Comparison of ENCODE assay signal across 8 cellular contexts in genomic region chr7:4642468-4643203, GRCh38. TPM values are rescaled to one million over a fixed set of nuclear protein-coding genes. Genes with fewer than 3 reads are reported as not detected.
DNase-seq lines count a peak whose midpoint lies in the region; ATAC-seq and TF ChIP-seq lines count a peak whose summit lies in the region.

No MANE protein-coding gene starts in this region.

- DNase-seq in BJ (ENCODE audit: low read depth) (no peak), caudate nucleus (lab: John Stamatoyannopoulos, UW) (peak in 1 of 61 donors; percentile 16), HuH-7 (ENCODE audit: low spot score) (no peak), H4 (ENCODE audit: low spot score) (no peak), germinal center (ENCODE audit: low spot score) (no peak)
- no peak for DNase-seq in Jurkat, Clone E6-1 (ENCODE audit: low read depth, low spot score)

- H3K27me3 ChIP-seq in BJ (ENCODE audit: control insufficient read depth, insufficient read depth, low read length) (no peaks in the 10 kb centered on the region), muscle layer of duodenum (ENCODE audit: low read depth, low read length) (no peaks in the 10 kb centered on the region)

- no peak for TF ChIP-seq CTCF in BJ (IDR thresholded peaks at IDR 0.05; ENCODE audit: insufficient read depth, low read depth, low read length)

- peaks cover 0 to 4% of the 10 kb centered on the region in 2 donors for H3K9me3 ChIP-seq in muscle layer of duodenum (ENCODE audit: control insufficient read depth in 1 of 2, low read length in 2 of 2)

- no peak for ATAC-seq in GM21825 (IDR thresholded peaks at IDR 0.05; ENCODE audit: unreplicated experiment)

- peak overlapping the region; percentile 72 for H3K4me3 ChIP-seq in BJ (ENCODE audit: low read depth, low read length)
- H3K4me3 ChIP-seq in Jurkat, Clone E6-1 (ENCODE audit: low read length) = peak overlapping the region; percentile 89
- peak overlapping the region; percentile 66 to 77 for H3K4me3 ChIP-seq in muscle layer of duodenum (ENCODE audit: low read depth in 1 of 2, low read length in 2 of 2)

- CTCF ChIA-PET in BJ (lab: Yijun Ruan, JAX) = interaction anchor here (0.9 to 2.5 kb wide), 5 partner anchors 11 to 114 kb away, joined by 3 to 14 read pairs (median 6); partner anchors contain the start of gene FOXK1

- POLR2A ChIA-PET in BJ (lab: Charles Lee) = no interaction called here

- H3K27ac ChIP-seq in caudate nucleus (ENCODE audit: low read depth, low read length) (peak overlapping the region; percentile 97), muscle layer of duodenum (ENCODE audit: low read length) (peak overlapping the region; percentile 75)

- peaks cover 0 to 12% of the 10 kb centered on the region in 2 donors for H3K4me1 ChIP-seq in muscle layer of duodenum (ENCODE audit: control insufficient read depth in 1 of 2, insufficient read depth in 2 of 2, low read length in 2 of 2)

- H3K36me3 ChIP-seq in BJ (ENCODE audit: control insufficient read depth, insufficient read depth, low read length) = no peaks in the 10 kb centered on the region
- no peaks in the 10 kb centered on the region for H3K36me3 ChIP-seq in muscle layer of duodenum (ENCODE audit: control insufficient read depth in 1 of 2, insufficient read depth in 2 of 2, low read length in 2 of 2)

RNA-seq across cellular contexts. Expression of gene FOXK1, which starts 39.5 kb away (rescaled TPM):
- 2.6 and 3.3 TPM in 2 replicates for polyA plus RNA-seq in BJ (2011; rRNA removed)
- polyA minus RNA-seq in BJ (2011; rRNA and poly(A)+ RNA removed) = 8.2 and 11.5 TPM in 2 replicates
- 5.3 TPM for polyA plus RNA-seq in Jurkat, Clone E6-1 (2012; ENCODE audit: insufficient read depth, insufficient read length)
- total RNA-seq in H4 (2014; rRNA removed; shearing (Covaris generic)) = 11.9 and 12.8 TPM in 2 replicates
